1 cellular context compared by ENCODE assay signal in the genomic region with DNA sequence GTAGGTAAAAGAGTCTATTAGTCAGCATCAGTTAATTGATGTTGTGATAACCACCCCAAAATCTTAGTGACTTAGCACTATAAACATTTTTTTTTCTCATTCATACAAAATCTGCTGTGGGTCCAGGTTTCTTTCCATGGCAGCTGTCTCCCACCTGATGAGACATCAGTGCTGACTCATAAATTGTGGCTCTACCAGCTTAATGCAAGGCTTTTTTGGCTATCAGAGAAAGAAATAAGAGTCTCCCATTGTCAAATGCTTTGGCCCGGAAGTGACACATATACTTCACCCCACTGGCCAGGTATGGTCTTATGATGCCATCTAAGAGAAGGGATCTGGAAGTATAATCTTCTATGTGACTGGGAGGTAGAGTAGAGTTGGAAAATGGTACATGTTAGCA.
TF ChIP-seq lines count a peak whose summit lies in the region.

No MANE protein-coding gene starts in this region.

TF ChIP-seq in K562, 482 proteins besides CTCF, POLR2A, EP300 and RAD21:
- TF ChIP-seq BHLHE40 (IDR thresholded peaks at IDR 0.05; ENCODE audit: low read length) (no peak), ZNF347 (CRISPR knock-in tag; IDR thresholded peaks at IDR 0.05; ENCODE audit: low read depth) (no peak)
- TF ChIP-seq, protein P1, sequence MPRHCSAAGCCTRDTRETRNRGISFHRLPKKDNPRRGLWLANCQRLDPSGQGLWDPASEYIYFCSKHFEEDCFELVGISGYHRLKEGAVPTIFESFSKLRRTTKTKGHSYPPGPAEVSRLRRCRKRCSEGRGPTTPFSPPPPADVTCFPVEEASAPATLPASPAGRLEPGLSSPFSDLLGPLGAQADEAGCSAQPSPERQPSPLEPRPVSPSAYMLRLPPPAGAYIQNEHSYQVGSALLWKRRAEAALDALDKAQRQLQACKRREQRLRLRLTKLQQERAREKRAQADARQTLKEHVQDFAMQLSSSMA (CRISPR knock-in tag; IDR thresholded peaks at IDR 0.05): no peak
- TF ChIP-seq, protein P2, sequence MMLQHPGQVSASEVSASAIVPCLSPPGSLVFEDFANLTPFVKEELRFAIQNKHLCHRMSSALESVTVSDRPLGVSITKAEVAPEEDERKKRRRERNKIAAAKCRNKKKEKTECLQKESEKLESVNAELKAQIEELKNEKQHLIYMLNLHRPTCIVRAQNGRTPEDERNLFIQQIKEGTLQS (IDR thresholded peaks at IDR 0.05): peak; percentile 28; the same call in 1 of the 2 replicates
- TF ChIP-seq, protein P2 (CRISPR knock-in tag; conservative IDR thresholded peaks at IDR 0.05): no peak
